Comparison of ENCODE assay signal across 19 cellular contexts in the genomic region with DNA sequence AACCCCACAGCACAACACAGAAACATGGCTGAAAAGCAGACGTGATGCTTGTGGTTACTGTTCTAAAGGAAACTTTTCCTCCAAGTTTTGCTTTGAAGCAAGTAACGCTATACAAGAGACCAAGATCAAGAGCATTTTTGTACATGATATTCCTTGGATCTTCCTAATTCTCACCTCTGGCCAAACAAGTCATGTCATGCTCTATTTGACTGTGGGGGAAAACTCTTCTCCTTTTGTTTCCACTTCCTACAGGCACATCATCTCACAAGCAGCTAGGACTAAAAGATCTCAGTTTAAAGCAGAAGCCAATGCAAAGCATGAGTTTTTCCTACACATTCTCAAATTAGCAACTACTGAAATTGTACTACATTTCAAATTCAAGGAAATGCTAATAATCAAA.
"Had no signal": no experiment of that assay in that cellular context is flagged by ENCODE, and none has a peak within 500 bp of the region (broad histone marks: within the 10 kb centered on the region; RNA-seq: fewer than 3 reads in every experiment).

No MANE protein-coding gene starts in this region.

- H3K27ac Mint-ChIP-seq: activated CD8-positive, alpha-beta T cell treated with anti-CD3 and anti-CD28 coated beads for 36 hours; activated naive CD4-positive, alpha-beta T cell treated with anti-CD3 and anti-CD28 coated beads, Interleukin-2, amount 10 ng/mL, durations not matched to agents 7 days and 5 days; natural killer cell treated with Interleukin-12 subunit alpha and Interleukin-12 subunit beta and Interleukin-15 and Interleukin-18, amount 100 ng/mL, for 72 hours; stimulated activated memory B cell treated with anti-CD40 and anti-IgM and Interleukin-4, amounts not matched to agents 10 μg/mL and 1 μg/mL and 100 μg/mL, for 72 hours had no signal

- H3K27ac ChIP-seq: breast epithelium, neutrophil, parathyroid adenoma, right lobe of liver had no signal

- H3K9me3 Mint-ChIP-seq: activated CD8-positive, alpha-beta T cell treated with anti-CD3 and anti-CD28 coated beads for 36 hours; activated naive CD4-positive, alpha-beta T cell treated with anti-CD3 and anti-CD28 coated beads, Interleukin-2, amount 10 ng/mL, durations not matched to agents 7 days and 5 days; activated T-cell treated with anti-CD3 and anti-CD28 coated beads, Interleukin-2, amount 50 U/mL, for 4 hours; natural killer cell treated with Interleukin-12 subunit alpha and Interleukin-12 subunit beta and Interleukin-15 and Interleukin-18, amount 100 ng/mL, for 72 hours; stimulated activated memory B cell treated with anti-CD40 and anti-IgM and Interleukin-4, amounts not matched to agents 10 μg/mL and 1 μg/mL and 100 μg/mL, for 72 hours had no signal

- H3K4me3 Mint-ChIP-seq: activated CD8-positive, alpha-beta T cell treated with anti-CD3 and anti-CD28 coated beads for 36 hours; activated naive CD4-positive, alpha-beta T cell treated with anti-CD3 and anti-CD28 coated beads, Interleukin-2, amount 10 ng/mL, durations not matched to agents 7 days and 5 days; activated T-cell treated with anti-CD3 and anti-CD28 coated beads, Interleukin-2, amount 50 U/mL, for 4 hours; natural killer cell treated with Interleukin-12 subunit alpha and Interleukin-12 subunit beta and Interleukin-15 and Interleukin-18, amount 100 ng/mL, for 72 hours; stimulated activated memory B cell treated with anti-CD40 and anti-IgM and Interleukin-4, amounts not matched to agents 10 μg/mL and 1 μg/mL and 100 μg/mL, for 72 hours had no signal

- ATAC-seq: activated CD8-positive, alpha-beta T cell treated with anti-CD3 and anti-CD28 coated beads for 36 hours; activated T-cell treated with anti-CD3 and anti-CD28 coated beads, Interleukin-2, amount 50 U/mL, for 4 hours; natural killer cell treated with Interleukin-12 subunit alpha and Interleukin-12 subunit beta and Interleukin-15 and Interleukin-18, amount 100 ng/mL, for 72 hours; right lobe of liver; stimulated activated memory B cell treated with anti-CD40 and anti-IgM and Interleukin-4, amounts not matched to agents 10 μg/mL and 1 μg/mL and 100 μg/mL, for 72 hours had no signal

- DNase-seq: activated CD4-positive, alpha-beta T cell treated with anti-CD3 and anti-CD28 coated beads for 48 hours; activated CD4-positive, CD25-positive, alpha-beta regulatory T cell; activated CD8-positive, alpha-beta memory T cell treated with anti-CD3 and anti-CD28 coated beads, Interleukin-2, amount 50 U/mL, for 4 hours; activated CD8-positive, alpha-beta T cell treated with anti-CD3 and anti-CD28 coated beads for 36 hours; activated naive CD4-positive, alpha-beta T cell treated with anti-CD3 and anti-CD28 coated beads, Interleukin-2, amount 10 ng/mL, durations not matched to agents 7 days and 5 days; activated T-cell treated with anti-CD3 and anti-CD28 coated beads, Interleukin-2, amount 50 U/mL, for 4 hours; aorta; cerebellar nuclear complex; effector CD8-positive, alpha-beta T cell; esophagus squamous epithelium; mesendoderm; right lobe of liver; spleen; stimulated activated CD4-positive, alpha-beta T cell treated with anti-CD3 and anti-CD28 coated beads, Interleukin-4, amount 100 ng/mL, for 4 hours had no signal

- H3K9me3 ChIP-seq: breast epithelium, esophagus squamous epithelium, neutrophil, right lobe of liver, spleen had no signal
